In the genomic region with DNA sequence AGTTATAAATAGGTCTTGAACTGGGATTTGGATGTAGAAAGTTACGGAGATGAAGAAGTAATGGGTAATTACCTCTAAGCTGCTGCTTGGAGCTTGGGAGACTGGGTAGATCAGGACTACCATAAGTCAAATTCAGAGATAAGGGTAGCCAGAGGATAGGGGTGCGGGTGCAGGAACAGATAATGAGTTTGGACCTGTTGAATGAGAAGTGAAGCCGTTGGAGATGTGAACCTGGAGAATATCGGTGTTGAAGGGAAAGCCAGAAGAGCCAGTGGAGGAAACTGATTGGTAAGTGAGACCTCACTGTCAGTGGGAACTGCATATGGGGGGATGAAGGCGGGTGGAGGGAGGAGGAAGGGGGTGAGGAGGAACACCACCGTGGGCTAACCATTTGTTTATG, we compare ENCODE assay signal across 9 cellular contexts. TPM values are rescaled to one million over a fixed set of nuclear protein-coding genes. Genes with fewer than 3 reads are reported as not detected.
DNase-seq lines count a peak whose midpoint lies in the region; ATAC-seq and TF ChIP-seq lines count a peak whose summit lies in the region.
"Had no signal": no experiment of that assay in that cellular context is flagged by ENCODE, and none has a peak within 500 bp of the region (broad histone marks: within the 10 kb centered on the region; RNA-seq: fewer than 3 reads in every experiment).

No MANE protein-coding gene starts in this region.

- no peak for ATAC-seq in T-cell (replicated peaks in 1 of 4)
- no peak for ATAC-seq in gastroesophageal sphincter
- ATAC-seq in GM21723 (IDR thresholded peaks at IDR 0.05; ENCODE audit: unreplicated experiment): no peak

- DNase-seq in DMS53 (lab: John Stamatoyannopoulos, UW) (peak; percentile 15), DMS53 treated with DMSO at 0.1 percent for 48 hours (lab: John Stamatoyannopoulos, UW; ENCODE audit: unreplicated experiment) (no peak), T-cell (no peak), smooth muscle cell (lab: John Stamatoyannopoulos, UW; ENCODE audit: unreplicated experiment) (no peak), NCI-H1436 treated with DMSO at 0.1 percent for 48 hours (lab: John Stamatoyannopoulos, UW) (no peak), NCI-H2081 treated with DMSO at 0.1 percent for 48 hours (lab: John Stamatoyannopoulos, UW) (no peak)

- POLR2A ChIA-PET in T-cell (lab: Charles Lee): interaction anchor here in 1 of 2 donors (0.6 kb wide), 1 partner anchor 954 kb away, joined by 14 read pairs; no protein-coding TSS in a partner anchor

- H3K27me3 ChIP-seq in gastroesophageal sphincter (no peaks in the 10 kb centered on the region), smooth muscle cell (ENCODE audit: low read depth) (no peaks in the 10 kb centered on the region)

- WGBS in gastroesophageal sphincter (ENCODE audit: low coverage in 1 of 2), 2 donors: 10 to 32% methylated on average over 4 to 6 of the region's 6 CpGs
- WGBS in smooth muscle cell (ENCODE audit: low lambda C conversion rate): 35% methylated on average over 6 of the region's 6 CpGs

- H3K9me3 ChIP-seq in gastroesophageal sphincter (no peaks in the 10 kb centered on the region), smooth muscle cell (replicated peaks; ENCODE audit: low read depth) (no peaks in the 10 kb centered on the region)

- peaks cover 0 to 4% of the 10 kb centered on the region in 2 donors for H3K27me3 Mint-ChIP-seq in T-cell

- peak overlapping the region; percentile 91 to 94 (median 92) for H3K4me3 Mint-ChIP-seq in T-cell

- H3K36me3 ChIP-seq in gastroesophageal sphincter (no peaks in the 10 kb centered on the region), smooth muscle cell (ENCODE audit: low read depth) (no peaks in the 10 kb centered on the region)

- no peaks in the 10 kb centered on the region for H3K36me3 Mint-ChIP-seq in T-cell

- peak overlapping the region; percentile 49 to 95 for H3K27ac Mint-ChIP-seq in T-cell

- peaks cover 33 to 40% (median 37%) of the 10 kb centered on the region in 3 donors for H3K4me1 Mint-ChIP-seq in T-cell

- H3K9ac ChIP-seq in smooth muscle cell (ENCODE audit: low read depth): no peak overlapping the region

- H3K27ac ChIP-seq in gastroesophageal sphincter (peak overlapping the region in 2 of 4 donors; percentile 73 to 81), smooth muscle cell (ENCODE audit: low read depth) (no peak overlapping the region)
- H3K27ac ChIP-seq: 22Rv1 had no signal

- no peak for TF ChIP-seq CTCF in gastroesophageal sphincter (IDR thresholded peaks at IDR 0.05)
- no peak for TF ChIP-seq CTCF in smooth muscle cell (IDR thresholded peaks at IDR 0.05; ENCODE audit: borderline replicate concordance, insufficient read depth, poor library complexity, severe bottlenecking)

- no peaks in the 10 kb centered on the region for H3K9me3 Mint-ChIP-seq in T-cell

- TF ChIP-seq POLR2A in gastroesophageal sphincter (IDR thresholded peaks at IDR 0.05): no peak

- H3K4me1 ChIP-seq in gastroesophageal sphincter: peaks cover 0 to 26% (median 0%) of the 10 kb centered on the region in 3 donors
- no peaks in the 10 kb centered on the region for H3K4me1 ChIP-seq in smooth muscle cell (ENCODE audit: low read depth)

- H3K79me2 ChIP-seq in smooth muscle cell (ENCODE audit: low read depth): no peaks in the 10 kb centered on the region

- no peak for TF ChIP-seq EP300 in gastroesophageal sphincter (IDR thresholded peaks at IDR 0.05)

- H3K4me3 ChIP-seq in gastroesophageal sphincter (peak overlapping the region; percentile 62 to 72), smooth muscle cell (peak overlapping the region; percentile 61)

- no peaks in the 10 kb centered on the region for H4K20me1 ChIP-seq in smooth muscle cell (ENCODE audit: low read depth)

- CTCF ChIA-PET in T-cell (lab: Charles Lee): no interaction called here

- H3F3A ChIP-seq in smooth muscle cell (ENCODE audit: low read depth): no peaks in the 10 kb centered on the region

- H2AFZ ChIP-seq in smooth muscle cell (ENCODE audit: low read depth): peak overlapping the region; percentile 95

- H3K4me2 ChIP-seq in smooth muscle cell: peak overlapping the region; percentile 87

RNA-seq across cellular contexts. Expression of a gene that starts 0.6 kb away (rescaled TPM):
- total RNA-seq in T-cell: 10 to 100 TPM; 30.4 to 45.9 (median 38.1) TPM
- 10 to 100 TPM; 19.9 to 48.2 (median 28.9) TPM for total RNA-seq in gastroesophageal sphincter
- total RNA-seq in smooth muscle cell: 3.9 and 4.1 TPM in 2 replicates
- 2.1 and 3.4 TPM in 2 replicates for polyA plus RNA-seq in smooth muscle cell

RNA-seq across cellular contexts. Expression of a gene that starts 11.5 kb away (rescaled TPM):
- 10 to 100 TPM; 33.8 to 86.6 (median 39.6) TPM for total RNA-seq in T-cell
- total RNA-seq in gastroesophageal sphincter: not detected
- not detected in 2 replicates for total RNA-seq in smooth muscle cell
- not detected in 2 replicates for polyA plus RNA-seq in smooth muscle cell

RNA-seq across cellular contexts. Expression of a gene that starts 16.3 kb away (rescaled TPM):
- total RNA-seq in T-cell: 100 to 1,000 TPM; 285 to 380 (median 312) TPM
- 1 to 10 TPM in 3 of 4 donors, under 1 TPM in 1; 0.62 to 6.3 (median 3.7) TPM for total RNA-seq in gastroesophageal sphincter
- not detected in 2 replicates for total RNA-seq in smooth muscle cell
- polyA plus RNA-seq in smooth muscle cell: not detected in 2 replicates

RNA-seq across cellular contexts. Expression of a gene that starts 23.4 kb away (rescaled TPM):
- 10 to 100 TPM; 63.8 to 78.3 (median 72.0) TPM for total RNA-seq in T-cell
- 10 to 100 TPM; 19.7 to 30.2 (median 26.2) TPM for total RNA-seq in gastroesophageal sphincter
- total RNA-seq in smooth muscle cell: 19.6 and 25.4 TPM in 2 replicates
- polyA plus RNA-seq in smooth muscle cell: 11.8 and 13.6 TPM in 2 replicates

RNA-seq across cellular contexts. Expression of a gene that starts 26.9 kb away (rescaled TPM):
- total RNA-seq in T-cell: 10 to 100 TPM; 29.6 to 42.5 (median 33.1) TPM
- 10 to 100 TPM; 43.1 to 81.7 (median 52.0) TPM for total RNA-seq in gastroesophageal sphincter
- total RNA-seq in smooth muscle cell: 27.4 and 27.6 TPM in 2 replicates
- 6.4 and 11.8 TPM in 2 replicates for polyA plus RNA-seq in smooth muscle cell

Comparison
In these comparisons a context has a peak if more than half of its experiments do, and no peak if none do; other contexts are left out.
1. RNA of a gene that starts 11.5 kb away (total RNA-seq): 33.8 to 86.6 TPM in T-cell; not detected in gastroesophageal sphincter and not detected in smooth muscle cell; every median in the first group is over 10 times any median in the second.
2. RNA of a gene that starts 16.3 kb away (total RNA-seq): 285 to 380 TPM in T-cell; 0.62 to 6.3 TPM in gastroesophageal sphincter and not detected in smooth muscle cell; every median in the first group is over 10 times any median in the second.